In genomic region chr6:100457251-100457990, GRCh38 we compare ENCODE assay signal across 1 cellular context.
TF ChIP-seq lines count a peak whose summit lies in the region.

No MANE protein-coding gene starts in this region.

TF ChIP-seq in H1, 55 proteins besides CTCF, POLR2A, EP300 and RAD21 (continued from another document):
- TF ChIP-seq CHD1 (IDR thresholded peaks at IDR 0.05; ENCODE audit: low read depth, low read length), result no peak
- peak; percentile 91 for TF ChIP-seq E2F6 (IDR thresholded peaks at IDR 0.05)
- peak; percentile 68 for TF ChIP-seq ASH2L (IDR thresholded peaks at IDR 0.05; ENCODE audit: low read length)
- no peak for TF ChIP-seq SIN3A (conservative IDR thresholded peaks at IDR 0.05 in 1 of 2, IDR thresholded peaks at IDR 0.05 in 1 of 2; ENCODE audit: low read depth in 1 of 2, low read length in 2 of 2)
- peak; percentile 76 for TF ChIP-seq RNF2 (IDR thresholded peaks at IDR 0.05; ENCODE audit: borderline replicate concordance, low read depth, low read length, missing control alignments, poor library complexity, severe bottlenecking)
- peak; percentile 24 for TF ChIP-seq CTBP2 (IDR thresholded peaks at IDR 0.05; ENCODE audit: borderline replicate concordance, insufficient read depth, insufficient read length, low read length)
- peak; percentile 39; the same call in 1 of the 2 replicates for TF ChIP-seq MAX (IDR thresholded peaks at IDR 0.05)
- peak; percentile 22 for TF ChIP-seq KDM4A (IDR thresholded peaks at IDR 0.05; ENCODE audit: low read depth, low read length, severe bottlenecking)
- TF ChIP-seq SUZ12 (IDR thresholded peaks at IDR 0.05; ENCODE audit: low read length), result no peak; the same call in 1 of the 2 replicates
- no peak for TF ChIP-seq MAFK (IDR thresholded peaks at IDR 0.05; ENCODE audit: low read depth, low read length)
